8 cellular contexts compared by ENCODE assay signal in genomic region chr12:57771873-57772428, GRCh38. TPM values are rescaled to one million over a fixed set of nuclear protein-coding genes. Genes with fewer than 3 reads are reported as not detected.
DNase-seq lines count a peak whose midpoint lies in the region; ATAC-seq and TF ChIP-seq lines count a peak whose summit lies in the region.

TSS of gene METTL1 (minus strand) at chr12:57772105. CDS start at chr12:57772083, 22 bp downstream.

- DNase-seq in DMS79 (lab: John Stamatoyannopoulos, UW) (peak; percentile 86), RKO (ENCODE audit: low spot score) (peak; percentile 97), fibroblast of lung (ENCODE audit: low read depth in 2 of 2) (peak; percentile 97)
- peak; percentile 74 to 85 for DNase-seq in activated T-helper 1 cell treated with anti-CD3 and anti-CD28 coated beads, Interleukin-2, amount 50 U/mL, for 16 hours (ENCODE audit: low read depth in 1 of 2, low spot score in 1 of 2)
- peak; percentile 74 to 93 (median 87) for DNase-seq in naive thymus-derived CD8-positive, alpha-beta T cell
- peak; percentile 78 to 91 (median 84) for DNase-seq in stimulated activated naive CD4-positive, alpha-beta T cell (lab: John Stamatoyannopoulos, UW)

- peak within 1 kb of the TSS; percentile 98 for H3K9ac ChIP-seq in KMS-11
- H3K9ac ChIP-seq in fibroblast of lung (ENCODE audit: insufficient read depth, low read length) = peak within 1 kb of the TSS; percentile 98

- H3K4me1 ChIP-seq in KMS-11 (ENCODE audit: low read depth, poor library complexity, severe bottlenecking) (peaks cover 22% of the 10 kb centered on the region), fibroblast of lung (ENCODE audit: control insufficient read depth, extremely low read depth, insufficient read depth, low read length) (peaks cover 7% of the 10 kb centered on the region)

- H2AFZ ChIP-seq in KMS-11 (ENCODE audit: low read depth) (peak within 1 kb of the TSS; percentile 95), fibroblast of lung (ENCODE audit: low read length) (peak within 1 kb of the TSS; percentile 98)

- H3K4me3 Mint-ChIP-seq in naive thymus-derived CD8-positive, alpha-beta T cell = peak within 1 kb of the TSS; percentile 94 to 99 (median 98)

- H3K9me3 Mint-ChIP-seq in naive thymus-derived CD8-positive, alpha-beta T cell = no peaks in the 10 kb centered on the region

- no peaks in the 10 kb centered on the region for H4K20me1 ChIP-seq in KMS-11 (ENCODE audit: insufficient read depth)
- no peaks in the 10 kb centered on the region for H4K20me1 ChIP-seq in fibroblast of lung (ENCODE audit: control insufficient read depth, extremely low read depth, insufficient read depth, low read length)

- peak within 1 kb of the TSS; percentile 86 to 99 (median 98) for H3K27ac Mint-ChIP-seq in naive thymus-derived CD8-positive, alpha-beta T cell

- POLR2A ChIA-PET in naive thymus-derived CD8-positive, alpha-beta T cell (lab: Charles Lee) = interaction anchor here (0.9 to 1.9 kb wide), 8 partner anchors 10 to 125 kb away, joined by 3 to 20 read pairs (median 7); partner anchors contain the start of genes TSFM and TSPAN31

- H3K27me3 ChIP-seq in KMS-11 (ENCODE audit: insufficient read depth, low read depth) = no peaks in the 10 kb centered on the region
- no peaks in the 10 kb centered on the region for H3K27me3 ChIP-seq in fibroblast of lung (ENCODE audit: control insufficient read depth, insufficient read depth, low read length)

- peak; percentile 74 for ATAC-seq in GM21737 (IDR thresholded peaks at IDR 0.05; ENCODE audit: unreplicated experiment)
- peak; percentile 88 for ATAC-seq in naive thymus-derived CD8-positive, alpha-beta T cell

- H3K27ac ChIP-seq in KMS-11 (peak within 1 kb of the TSS; percentile 93), fibroblast of lung (ENCODE audit: insufficient read depth, low read length) (peak within 1 kb of the TSS; percentile 99)

- H3K36me3 ChIP-seq in KMS-11 (ENCODE audit: insufficient read depth) (no peaks in the 10 kb centered on the region; the same call in 1 of the 2 replicates), fibroblast of lung (ENCODE audit: control insufficient read depth, insufficient read depth, low read length) (peaks cover 11% of the 10 kb centered on the region)

- H3K4me3 ChIP-seq in KMS-11 (IDR thresholded peaks at IDR 0.05; ENCODE audit: insufficient read depth, low read depth, low read length) (peak within 1 kb of the TSS; percentile 94), fibroblast of lung (replicated peaks in 1 of 4; ENCODE audit: control extremely low read depth in 1 of 4, insufficient read depth in 1 of 4, low read depth in 3 of 4, low read length in 4 of 4) (peak within 1 kb of the TSS; percentile 89 to 98 (median 93))

- peaks cover 0 to 18% (median 3%) of the 10 kb centered on the region in 3 donors for H3K36me3 Mint-ChIP-seq in naive thymus-derived CD8-positive, alpha-beta T cell

- H3K79me2 ChIP-seq in KMS-11 (ENCODE audit: insufficient read depth, low read depth) = peaks cover 16% of the 10 kb centered on the region; the same call in 1 of the 2 replicates
- peaks cover 5% of the 10 kb centered on the region for H3K79me2 ChIP-seq in fibroblast of lung (ENCODE audit: control insufficient read depth, insufficient read depth, low read length)

- TF ChIP-seq CTCF in KMS-11 (conservative IDR thresholded peaks at IDR 0.05; ENCODE audit: low read depth, low read length) = no peak
- peak in 1 of 2 donors; percentile 2 for TF ChIP-seq CTCF in fibroblast of lung (conservative IDR thresholded peaks at IDR 0.05 in 1 of 2, IDR thresholded peaks at IDR 0.05 in 1 of 2; ENCODE audit: low read depth in 1 of 2, low read length in 2 of 2)

- H3K27me3 Mint-ChIP-seq in naive thymus-derived CD8-positive, alpha-beta T cell = peaks cover 0 to 1% (median 0%) of the 10 kb centered on the region in 5 donors

- peaks cover 17 to 31% (median 21%) of the 10 kb centered on the region in 4 donors for H3K4me1 Mint-ChIP-seq in naive thymus-derived CD8-positive, alpha-beta T cell

- peak within 1 kb of the TSS; percentile 97 for H3K4me2 ChIP-seq in KMS-11
- peak within 1 kb of the TSS; percentile 99 for H3K4me2 ChIP-seq in fibroblast of lung (ENCODE audit: extremely low read depth, insufficient read depth, low read length)

- H3K9me3 ChIP-seq in fibroblast of lung (ENCODE audit: control insufficient read depth, insufficient read depth, low read depth, low read length) = no peaks in the 10 kb centered on the region

RNA-seq across cellular contexts. Expression of gene METTL1, which starts in this region (rescaled TPM):
- total RNA-seq in fibroblast of lung = 3.5 and 6.4 TPM in 2 replicates
- 16.9 and 28.5 TPM in 2 replicates for polyA plus RNA-seq in fibroblast of lung
- polyA plus RNA-seq in fibroblast of lung (2012) = 21.0 and 31.8 TPM in 2 replicates
- 25.6 and 84.0 TPM in 2 replicates for polyA minus RNA-seq in fibroblast of lung (ENCODE audit: low replicate concordance)
- 10 to 100 TPM; 14.6 to 17.6 TPM for total RNA-seq in naive thymus-derived CD8-positive, alpha-beta T cell
- 10 to 100 TPM; 12.9 to 21.7 (median 18.7) TPM for polyA plus RNA-seq in naive thymus-derived CD8-positive, alpha-beta T cell

Comparison
In these comparisons a context has a peak if more than half of its experiments do, and no peak if none do; other contexts are left out.
1. Peak in every context shown above with its lines: DNase-seq, ATAC-seq, H3K4me3 ChIP-seq and H3K27ac ChIP-seq.